ENCODE assay signal across 33 cellular contexts in the genomic region with DNA sequence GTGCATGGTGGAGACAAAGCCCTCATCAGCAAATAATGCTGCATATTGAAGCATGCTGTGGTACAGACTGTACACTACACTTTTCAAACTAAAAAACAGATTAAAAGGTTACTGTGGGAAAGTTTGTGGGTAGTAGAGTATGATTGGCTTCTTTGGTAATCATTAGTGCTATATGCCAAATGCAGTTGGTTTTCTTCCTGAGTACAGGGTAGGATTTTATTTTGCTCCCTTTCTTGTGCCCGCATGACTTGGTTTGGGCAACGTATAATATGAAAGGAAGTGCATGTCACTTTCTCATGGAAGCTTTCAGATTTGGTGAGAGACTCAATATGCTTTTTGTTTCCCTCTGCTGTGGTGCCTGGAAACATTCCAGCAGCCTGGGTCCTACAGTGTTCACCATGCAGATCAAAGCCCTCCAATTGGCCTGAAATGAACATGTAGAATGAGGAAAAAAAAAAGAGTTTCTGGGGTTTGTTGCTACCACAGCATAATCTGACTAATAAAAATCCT.
"Had no signal": no experiment of that assay in that cellular context is flagged by ENCODE, and none has a peak within 500 bp of the region (broad histone marks: within the 10 kb centered on the region; RNA-seq: fewer than 3 reads in every experiment).

No MANE protein-coding gene starts in this region.

- ATAC-seq: activated CD8-positive, alpha-beta T cell treated with anti-CD3 and anti-CD28 coated beads for 36 hours; T-cell; T-helper 17 cell had no signal

- H3K27me3 Mint-ChIP-seq: activated CD8-positive, alpha-beta T cell treated with anti-CD3 and anti-CD28 coated beads for 36 hours; activated naive CD4-positive, alpha-beta T cell treated with anti-CD3 and anti-CD28 coated beads, Interleukin-2, amount 50 U/mL, for 24 hours; activated naive CD8-positive, alpha-beta T cell treated with anti-CD3 and anti-CD28 coated beads, Interleukin-2, amount 10 ng/mL, durations not matched to agents 7 days and 5 days; activated T-cell treated with anti-CD3 and anti-CD28 coated beads, Interleukin-2, amount 50 U/mL, for 24 hours; central memory CD8-positive, alpha-beta T cell; IgD-negative memory B cell; T-cell; T-helper 17 cell had no signal

- DNase-seq: activated CD4-positive, alpha-beta T cell treated with anti-CD3 and anti-CD28 coated beads for 1 hour; activated CD4-positive, alpha-beta T cell treated with anti-CD3 and anti-CD28 coated beads for 48 hours; activated CD4-positive, CD25-positive, alpha-beta regulatory T cell; activated CD8-positive, alpha-beta T cell treated with anti-CD3 and anti-CD28 coated beads for 36 hours; activated gamma-delta T cell; activated naive CD4-positive, alpha-beta T cell treated with Interleukin-2 at 50 U/mL for 16 hours; activated naive CD8-positive, alpha-beta T cell treated with anti-CD3 and anti-CD28 coated beads, Interleukin-2, amount 10 ng/mL, durations not matched to agents 7 days and 5 days; activated T-cell treated with anti-CD3 and anti-CD28 coated beads, Interleukin-2, amount 50 U/mL, for 24 hours; amygdala; Karpas-422; KBM-7; MG63; NCI-H1048; NCI-H1105 treated with DMSO at 0.1 percent for 48 hours; NCI-H1436; NCI-H1694; NCI-H1930; NCI-H345; NCI-H524 treated with DMSO at 0.1 percent for 48 hours; OCI-M1; SHP77; SJCRH30; SK-N-SH; T-cell; T-helper 17 cell; T-helper 9 cell; WERI-Rb-1 had no signal

- H3K9ac ChIP-seq: SK-N-SH had no signal

- H3K36me3 ChIP-seq: ascending aorta, cardiac muscle cell, MG63, SJCRH30, WERI-Rb-1 had no signal

- H3K27ac Mint-ChIP-seq: activated CD8-positive, alpha-beta T cell treated with anti-CD3 and anti-CD28 coated beads for 36 hours; activated naive CD4-positive, alpha-beta T cell treated with anti-CD3 and anti-CD28 coated beads, Interleukin-2, amount 50 U/mL, for 24 hours; activated naive CD8-positive, alpha-beta T cell treated with anti-CD3 and anti-CD28 coated beads, Interleukin-2, amount 10 ng/mL, durations not matched to agents 7 days and 5 days; activated T-cell treated with anti-CD3 and anti-CD28 coated beads, Interleukin-2, amount 50 U/mL, for 24 hours; activated T-helper 2 cell treated with anti-CD3 and anti-CD28 coated beads, Interferon-gamma antibody, Interleukin-2, Interleukin-4, amounts not matched to agents 10 μg/mL and 5 μg/mL and 100 μg/mL, durations not matched to agents 14 hours and 24 hours and 36 hours; IgD-negative memory B cell; T-cell; T-helper 17 cell had no signal

- H3K4me1 Mint-ChIP-seq: activated naive CD4-positive, alpha-beta T cell treated with anti-CD3 and anti-CD28 coated beads, Interleukin-2, amount 50 U/mL, for 24 hours; activated naive CD8-positive, alpha-beta T cell treated with anti-CD3 and anti-CD28 coated beads, Interleukin-2, amount 10 ng/mL, durations not matched to agents 7 days and 5 days; central memory CD8-positive, alpha-beta T cell; IgD-negative memory B cell; T-cell; T-helper 17 cell had no signal

- H3K4me2 ChIP-seq: SK-N-SH had no signal

- H3K4me3 Mint-ChIP-seq: activated CD8-positive, alpha-beta T cell treated with anti-CD3 and anti-CD28 coated beads for 36 hours; activated naive CD4-positive, alpha-beta T cell treated with anti-CD3 and anti-CD28 coated beads, Interleukin-2, amount 50 U/mL, for 24 hours; activated naive CD8-positive, alpha-beta T cell treated with anti-CD3 and anti-CD28 coated beads, Interleukin-2, amount 10 ng/mL, durations not matched to agents 7 days and 5 days; activated T-cell treated with anti-CD3 and anti-CD28 coated beads, Interleukin-2, amount 50 U/mL, for 24 hours; central memory CD8-positive, alpha-beta T cell; IgD-negative memory B cell; T-cell; T-helper 17 cell had no signal

- H3K4me3 ChIP-seq: ascending aorta, cardiac muscle cell, MG63, SJCRH30 had no signal

- H3K9me3 Mint-ChIP-seq: activated naive CD4-positive, alpha-beta T cell treated with anti-CD3 and anti-CD28 coated beads, Interleukin-2, amount 50 U/mL, for 24 hours had no signal

- H3K36me3 Mint-ChIP-seq: activated naive CD4-positive, alpha-beta T cell treated with anti-CD3 and anti-CD28 coated beads, Interleukin-2, amount 50 U/mL, for 24 hours; activated naive CD8-positive, alpha-beta T cell treated with anti-CD3 and anti-CD28 coated beads, Interleukin-2, amount 10 ng/mL, durations not matched to agents 7 days and 5 days; IgD-negative memory B cell; T-cell had no signal

- H3K9me3 ChIP-seq: ascending aorta, MG63, SJCRH30, SK-N-SH had no signal

- H3K4me1 ChIP-seq: ascending aorta had no signal

- H3K27me3 ChIP-seq: ascending aorta, cardiac muscle cell, MG63, SJCRH30 had no signal

- H3K27ac ChIP-seq: ascending aorta, cardiac muscle cell, SJCRH30, WERI-Rb-1 had no signal
